ENCODE assay signal across 14 cellular contexts in genomic region chr18:9353596-9353995, GRCh38. TPM values are rescaled to one million over a fixed set of nuclear protein-coding genes. Genes with fewer than 3 reads are reported as not detected.
A peak's percentile ranks its signal among the peaks of the same experiment; 100 is the strongest.
DNase-seq lines count a peak whose midpoint lies in the region; ATAC-seq and TF ChIP-seq lines count a peak whose summit lies in the region.
"Had no signal": no experiment of that assay in that cellular context is flagged by ENCODE, and none has a peak within 500 bp of the region (broad histone marks: within the 10 kb centered on the region; RNA-seq: fewer than 3 reads in every experiment).

No MANE protein-coding gene starts in this region.

- H3K79me1 ChIP-seq in IMR-90 (ENCODE audit: low read depth in 1 of 2, low read length in 2 of 2) (peaks cover 6 to 42% of the 10 kb centered on the region in 2 experiments), mesenchymal stem cell (replicated peaks; ENCODE audit: low read length, poor library complexity, severe bottlenecking) (peaks cover 10% of the 10 kb centered on the region)

- POLR2A ChIA-PET in GM10248 (lab: Yijun Ruan, JAX) (no interaction called here), IMR-90 (lab: Charles Lee; ENCODE audit: unreplicated experiment) (no interaction called here)

- peaks cover 17% of the 10 kb centered on the region; the same call in 1 of the 2 replicates for H4K20me1 ChIP-seq in IMR-90 (ENCODE audit: insufficient read depth, low read length)

- BruUV-seq in IMR-90 (replicated peaks; lab: Mats Ljungman, UMichigan), result no TSS peak

- no peak overlapping the region for H3K56ac ChIP-seq in IMR-90 (ENCODE audit: extremely low read depth, insufficient read depth, low read length)

- H2BK120ac ChIP-seq in IMR-90 (ENCODE audit: low read depth, low read length) (no peak overlapping the region; the same call in 1 of the 2 replicates), mesenchymal stem cell (ENCODE audit: low read depth, low read length) (no peak overlapping the region)

- H3K14ac ChIP-seq in IMR-90 (replicated peaks; ENCODE audit: low read depth, low read length) (0 out of 2 replicates have a peak overlapping the region, but pooled peaks have one; percentile 42), mesenchymal stem cell (ENCODE audit: low read length in 2 of 2) (no peak overlapping the region)

- no peak overlapping the region for H2BK12ac ChIP-seq in mesenchymal stem cell (ENCODE audit: low read length in 2 of 2)

- peaks cover 3% of the 10 kb centered on the region; the same call in 1 of the 2 replicates for H3K9me1 ChIP-seq in IMR-90 (ENCODE audit: insufficient read depth, low read length)

- H4K91ac ChIP-seq in IMR-90 (ENCODE audit: insufficient read depth, low read depth, low read length), result no peak overlapping the region
- H4K91ac ChIP-seq in mesenchymal stem cell (ENCODE audit: low read length), result no peak overlapping the region

- DNase-seq in GM10248 (ENCODE audit: extremely low spot score) (peak; percentile 52), IMR-90 (no peak), T-helper 2 cell (no peak), mesenchymal stem cell (no peak), amniotic stem cell (lab: John Stamatoyannopoulos, UW) (no peak)
- DNase-seq in activated T-helper 2 cell treated with anti-CD3 and anti-CD28 coated beads, Interferon-gamma antibody, Interleukin-2, Interleukin-4, amounts not matched to agents 10 μg/mL and 5 μg/mL and 100 μg/mL, durations not matched to agents 14 hours and 24 hours and 36 hours (ENCODE audit: low spot score), result no peak
- DNase-seq: activated B cell treated with CpG ODN at 0.5 μM for 24 hours; activated naive CD4-positive, alpha-beta T cell; colonic mucosa; HFFc6 had no signal

- H3K4me2 ChIP-seq in IMR-90 (ENCODE audit: low read depth, low read length) (no peak overlapping the region), mesenchymal stem cell (ENCODE audit: low read length, poor library complexity, severe bottlenecking) (no peak overlapping the region)

- no peaks in the 10 kb centered on the region for H3K9me3 ChIP-seq in IMR-90 (ENCODE audit: control insufficient read depth, insufficient read depth, low read length)
- no peaks in the 10 kb centered on the region for H3K9me3 ChIP-seq in mesenchymal stem cell (ENCODE audit: control insufficient read depth, low read length)
- H3K9me3 ChIP-seq: colonic mucosa had no signal

- H3K4me1 Mint-ChIP-seq in activated T-helper 2 cell treated with anti-CD3 and anti-CD28 coated beads, Interferon-gamma antibody, Interleukin-2, Interleukin-4, amounts not matched to agents 10 μg/mL and 5 μg/mL and 100 μg/mL, durations not matched to agents 14 hours and 24 hours and 36 hours (ENCODE audit: low read depth), result no peaks in the 10 kb centered on the region

- no peak overlapping the region for H2AK5ac ChIP-seq in IMR-90 (ENCODE audit: low read depth, low read length)
- H2AK5ac ChIP-seq in mesenchymal stem cell (ENCODE audit: low read length, severe bottlenecking), result no peak overlapping the region

- H3K4ac ChIP-seq in IMR-90 (ENCODE audit: low read depth, low read length) (peak overlapping the region; percentile 48; the same call in 1 of the 2 replicates), mesenchymal stem cell (ENCODE audit: low read depth in 1 of 2, low read length in 2 of 2) (no peak overlapping the region)

- H3K4me3 Mint-ChIP-seq in activated T-helper 2 cell treated with anti-CD3 and anti-CD28 coated beads, Interferon-gamma antibody, Interleukin-2, Interleukin-4, amounts not matched to agents 10 μg/mL and 5 μg/mL and 100 μg/mL, durations not matched to agents 14 hours and 24 hours and 36 hours (ENCODE audit: low read depth), result no peak overlapping the region
- H3K4me3 Mint-ChIP-seq: activated B cell treated with CpG ODN at 0.5 μM for 24 hours, HFFc6, mesothelial cell of epicardium had no signal

- H3K27me3 ChIP-seq in IMR-90 (ENCODE audit: control insufficient read depth, insufficient read depth, low read length) (no peaks in the 10 kb centered on the region), mesenchymal stem cell (ENCODE audit: control insufficient read depth in 1 of 2, insufficient read depth in 1 of 2, low read length in 2 of 2) (no peaks in the 10 kb centered on the region)
- H3K27me3 ChIP-seq: colonic mucosa had no signal

- no peak overlapping the region; the same call in 1 of the 2 replicates for H3K27ac ChIP-seq in IMR-90 (ENCODE audit: insufficient read depth, low read length)
- no peak overlapping the region for H3K27ac ChIP-seq in mesenchymal stem cell (ENCODE audit: low read length, poor library complexity, severe bottlenecking)
- H3K27ac ChIP-seq: colonic mucosa had no signal

- H3K9me3 Mint-ChIP-seq in activated T-helper 2 cell treated with anti-CD3 and anti-CD28 coated beads, Interferon-gamma antibody, Interleukin-2, Interleukin-4, amounts not matched to agents 10 μg/mL and 5 μg/mL and 100 μg/mL, durations not matched to agents 14 hours and 24 hours and 36 hours, result no peaks in the 10 kb centered on the region
- H3K9me3 Mint-ChIP-seq: activated B cell treated with CpG ODN at 0.5 μM for 24 hours, HFFc6, mesothelial cell of epicardium had no signal

- H2AK9ac ChIP-seq in IMR-90 (replicated peaks; ENCODE audit: low read depth, low read length, poor library complexity), result no peak overlapping the region

- no peak overlapping the region; the same call in 2 of the 3 replicates for H2BK15ac ChIP-seq in IMR-90 (ENCODE audit: low read depth, low read length)
- H2BK15ac ChIP-seq in mesenchymal stem cell (ENCODE audit: low read depth, poor library complexity, severe bottlenecking), result no peak overlapping the region

- no peak overlapping the region for H4K5ac ChIP-seq in IMR-90 (ENCODE audit: low read depth, low read length)

- TF ChIP-seq RAD21 in IMR-90 (IDR thresholded peaks at IDR 0.05; ENCODE audit: low read length), result no peak

- intact Hi-C loops in IMR-90 (cut with micrococcal nuclease), result no loop called here
- intact Hi-C loops in activated T-helper 2 cell treated with anti-CD3 and anti-CD28 coated beads, Interferon-gamma antibody, Interleukin-2, Interleukin-4, amounts not matched to agents 10 μg/mL and 5 μg/mL and 100 μg/mL, durations not matched to agents 14 hours and 24 hours and 36 hours (cut with micrococcal nuclease), result no loop called here

- dilution Hi-C loops in IMR-90 (cut with HindIII; ENCODE audit: low sequenced_read_pairs, unreplicated experiment), result no loop called here

- H3K36me3 ChIP-seq in IMR-90 (ENCODE audit: control insufficient read depth, insufficient read depth, low read length) (peaks cover 5% of the 10 kb centered on the region), mesenchymal stem cell (ENCODE audit: control insufficient read depth in 1 of 2, insufficient read depth in 2 of 2, low read depth in 1 of 2, low read length in 2 of 2) (peaks cover 0 to 4% of the 10 kb centered on the region in 2 experiments)
- H3K36me3 ChIP-seq: colonic mucosa had no signal

- H4K8ac ChIP-seq in IMR-90 (ENCODE audit: low read depth in 2 of 2, low read length in 2 of 2), result no peak overlapping the region
- no peak overlapping the region for H4K8ac ChIP-seq in mesenchymal stem cell (ENCODE audit: low read length)

- TF ChIP-seq POLR2A in IMR-90 (IDR thresholded peaks at IDR 0.05; ENCODE audit: low read depth, low read length), result no peak

- CTCF ChIA-PET in GM10248 (lab: Yijun Ruan, JAX), result interaction anchor here (1.3 kb wide), 1 partner anchor 14 kb away, joined by 7 read pairs; no protein-coding TSS in a partner anchor
- CTCF ChIA-PET in IMR-90 (lab: Yijun Ruan, JAX), result interaction anchor here (0.6 kb wide), 1 partner anchor 161 kb away, joined by 7 read pairs; no protein-coding TSS in a partner anchor

- peaks cover 9% of the 10 kb centered on the region for H3K4me1 ChIP-seq in IMR-90 (ENCODE audit: control insufficient read depth, insufficient read depth, low read length)
- H3K4me1 ChIP-seq in mesenchymal stem cell (ENCODE audit: control insufficient read depth, insufficient read depth, low read depth, low read length), result no peaks in the 10 kb centered on the region
- H3K4me1 ChIP-seq: colonic mucosa had no signal

- H3K27ac Mint-ChIP-seq in activated T-helper 2 cell treated with anti-CD3 and anti-CD28 coated beads, Interferon-gamma antibody, Interleukin-2, Interleukin-4, amounts not matched to agents 10 μg/mL and 5 μg/mL and 100 μg/mL, durations not matched to agents 14 hours and 24 hours and 36 hours, result no peak overlapping the region
- H3K27ac Mint-ChIP-seq: activated B cell treated with CpG ODN at 0.5 μM for 24 hours, HFFc6, mesothelial cell of epicardium had no signal

- H3K23ac ChIP-seq in IMR-90 (ENCODE audit: low read depth, low read length) (no peak overlapping the region; the same call in 1 of the 2 replicates), mesenchymal stem cell (ENCODE audit: low read length in 2 of 2) (no peak overlapping the region)

- in situ Hi-C loops in IMR-90 (cut with MboI; ENCODE audit: low sequenced_read_pairs), result no loop called here

- no peaks in the 10 kb centered on the region for H3K27me3 Mint-ChIP-seq in activated T-helper 2 cell treated with anti-CD3 and anti-CD28 coated beads, Interferon-gamma antibody, Interleukin-2, Interleukin-4, amounts not matched to agents 10 μg/mL and 5 μg/mL and 100 μg/mL, durations not matched to agents 14 hours and 24 hours and 36 hours (ENCODE audit: low read depth)
- H3K27me3 Mint-ChIP-seq: activated B cell treated with CpG ODN at 0.5 μM for 24 hours had no signal

- ATAC-seq in GM19372 (IDR thresholded peaks at IDR 0.05; ENCODE audit: low read depth, unreplicated experiment), result peak; percentile 78
- peak; percentile 86 for ATAC-seq in HG02870 (IDR thresholded peaks at IDR 0.05; ENCODE audit: unreplicated experiment)
- no peak for ATAC-seq in IMR-90 (ENCODE audit: low read depth)
- ATAC-seq: Panc1 had no signal

- peak overlapping the region; percentile 17 for H2BK5ac ChIP-seq in IMR-90 (ENCODE audit: low read depth, low read length, poor library complexity, severe bottlenecking)
- H2BK5ac ChIP-seq in mesenchymal stem cell (ENCODE audit: low read depth, low read length, poor library complexity, severe bottlenecking), result no peak overlapping the region

- TF ChIP-seq CTCF in GM10248 (IDR thresholded peaks at IDR 0.05; ENCODE audit: control extremely low read depth, extremely low read depth, low read depth, missing control alignments), result no peak
- TF ChIP-seq CTCF in IMR-90 (conservative IDR thresholded peaks at IDR 0.05; ENCODE audit: low read depth, low read length), result no peak

- 0 out of 2 replicates have a peak overlapping the region, but pooled peaks have one; percentile 4 for H3K18ac ChIP-seq in IMR-90 (ENCODE audit: low read depth, low read length)
- H3K18ac ChIP-seq in mesenchymal stem cell (ENCODE audit: low read depth in 1 of 2, low read length in 2 of 2), result no peak overlapping the region

- H2AFZ ChIP-seq in IMR-90 (replicated peaks; ENCODE audit: low read length, poor library complexity) (no peak overlapping the region), mesenchymal stem cell (ENCODE audit: low read depth, low read length) (no peak overlapping the region)

- no peak overlapping the region for H2BK20ac ChIP-seq in IMR-90 (ENCODE audit: low read depth, low read length)

- no peaks in the 10 kb centered on the region for H3K36me3 Mint-ChIP-seq in activated T-helper 2 cell treated with anti-CD3 and anti-CD28 coated beads, Interferon-gamma antibody, Interleukin-2, Interleukin-4, amounts not matched to agents 10 μg/mL and 5 μg/mL and 100 μg/mL, durations not matched to agents 14 hours and 24 hours and 36 hours (ENCODE audit: low read depth)
- H3K36me3 Mint-ChIP-seq: mesothelial cell of epicardium had no signal

- H3K4me3 ChIP-seq in IMR-90 (ENCODE audit: insufficient read depth, low read depth, low read length) (no peak overlapping the region), mesenchymal stem cell (ENCODE audit: insufficient read depth in 1 of 2, low read depth in 1 of 2, low read length in 2 of 2) (no peak overlapping the region)
- H3K4me3 ChIP-seq: colonic mucosa had no signal

- no CpG with 5 or more reads among the region's 2 CpGs for WGBS in IMR-90 (ENCODE audit: extremely low coverage in 2 of 2, insufficient read length in 1 of 2), 2 experiments
- 93% methylated on average over 2 of the region's 2 CpGs for WGBS in mesenchymal stem cell

- H3K9ac ChIP-seq in IMR-90 (ENCODE audit: low read depth, low read length) (no peak overlapping the region), mesenchymal stem cell (ENCODE audit: low read length) (no peak overlapping the region)

RNA-seq across cellular contexts. Expression of gene TWSG1, which starts 19.0 kb away (rescaled TPM):
- total RNA-seq in IMR-90 (2012; rRNA removed), result 115 and 151 TPM in 2 replicates
- polyA plus RNA-seq in IMR-90 (2012; rRNA removed), result 69.4 and 80.4 TPM in 2 replicates
- 40.7 and 86.9 TPM in 2 replicates for polyA plus RNA-seq in IMR-90 (2012; cell fraction: cytosol; rRNA removed)
- 10.9 and 32.1 TPM in 2 replicates for polyA plus RNA-seq in IMR-90 (2012; cell fraction: nucleus; rRNA removed; ENCODE audit: low replicate concordance)
- polyA plus RNA-seq in mesenchymal stem cell (2013, experiment 1 of 2), result 88.2 TPM
- polyA plus RNA-seq in mesenchymal stem cell (2013, experiment 2 of 2), result 101 TPM
- 12.1 and 12.9 TPM in 2 replicates for total RNA-seq in activated T-helper 2 cell treated with anti-CD3 and anti-CD28 coated beads, Interferon-gamma antibody, Interleukin-2, Interleukin-4, amounts not matched to agents 10 μg/mL and 5 μg/mL and 100 μg/mL, durations not matched to agents 14 hours and 24 hours and 36 hours
